ENCODE assay signal across 8 cellular contexts in the genomic region with DNA sequence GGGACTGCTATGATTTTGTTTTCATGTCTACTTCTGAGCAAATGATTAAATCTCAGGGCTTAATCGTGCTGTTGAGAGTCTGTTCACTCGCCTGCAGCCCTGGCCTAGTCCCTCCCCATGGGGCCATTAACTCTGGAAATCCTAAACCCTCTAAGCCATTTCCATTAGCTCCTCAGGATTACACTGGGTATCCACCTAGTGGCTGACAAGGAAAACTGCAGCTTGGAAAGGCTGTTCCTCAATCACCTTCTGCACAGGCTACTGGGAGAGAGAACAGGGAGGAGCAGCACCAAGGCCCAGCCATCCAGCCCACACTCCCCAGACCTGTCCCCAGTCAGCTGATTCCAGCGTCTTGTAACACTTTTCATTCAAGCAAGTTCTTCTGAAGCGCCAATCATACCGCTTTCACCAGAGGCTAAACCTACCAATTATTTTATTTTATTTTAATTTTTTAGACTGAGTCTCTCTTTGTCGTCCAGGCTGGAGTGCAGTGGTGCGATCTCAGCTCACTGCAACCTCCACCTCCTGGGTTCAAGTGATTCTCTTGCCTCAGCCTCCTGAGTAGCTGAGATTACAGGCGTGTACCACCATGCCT. TPM values are rescaled to one million over a fixed set of nuclear protein-coding genes. Genes with fewer than 3 reads are reported as not detected.
DNase-seq lines count a peak whose midpoint lies in the region; ATAC-seq, FAIRE-seq and TF ChIP-seq lines count a peak whose summit lies in the region.

No MANE protein-coding gene starts in this region.

- no peak overlapping the region for H3K27ac Mint-ChIP-seq in activated naive CD4-positive, alpha-beta T cell treated with anti-CD3 and anti-CD28 coated beads for 36 hours
- H3K27ac Mint-ChIP-seq in memory B cell, result no peak overlapping the region

- peaks cover 2% of the 10 kb centered on the region for H3K27me3 Mint-ChIP-seq in activated naive CD4-positive, alpha-beta T cell treated with anti-CD3 and anti-CD28 coated beads for 36 hours (ENCODE audit: low read depth)
- peaks cover 3% of the 10 kb centered on the region for H3K27me3 Mint-ChIP-seq in memory B cell

- DNase-seq in activated naive CD4-positive, alpha-beta T cell treated with anti-CD3 and anti-CD28 coated beads for 36 hours, result peak; percentile 19
- DNase-seq in activated naive CD4-positive, alpha-beta T cell (lab: John Stamatoyannopoulos, UW), result no peak
- peak; percentile 38 for DNase-seq in H54 (ENCODE audit: insufficient read length, low spot score)
- DNase-seq in MV-4-11 (lab: John Stamatoyannopoulos, UW), result peak; percentile 66
- DNase-seq in SHP77 treated with DMSO at 0.1 percent for 48 hours (lab: John Stamatoyannopoulos, UW), result peak; percentile 34
- peak; percentile 37 to 50 for DNase-seq in dermis microvascular lymphatic vessel endothelial cell (ENCODE audit: low read depth in 2 of 2)
- DNase-seq in memory B cell (ENCODE audit: low spot score in 2 of 2), result peak in 1 of 2 donors; percentile 31

- FAIRE-seq in H54 (lab: Jason Lieb, UNC), result peak; percentile 91

- CTCF ChIA-PET in activated naive CD4-positive, alpha-beta T cell treated with anti-CD3 and anti-CD28 coated beads for 36 hours (lab: Charles Lee), result interaction anchor here (0.6 to 17.4 kb wide), 31 partner anchors 8 to 1890 kb away, joined by 3 to 552 read pairs (median 4); a partner anchor contains a TSS

- no peaks in the 10 kb centered on the region for H3K9me3 Mint-ChIP-seq in activated naive CD4-positive, alpha-beta T cell treated with anti-CD3 and anti-CD28 coated beads for 36 hours
- H3K9me3 Mint-ChIP-seq in memory B cell, result no peaks in the 10 kb centered on the region

- H3K36me3 Mint-ChIP-seq in activated naive CD4-positive, alpha-beta T cell treated with anti-CD3 and anti-CD28 coated beads for 36 hours (ENCODE audit: low read depth), result no peaks in the 10 kb centered on the region
- no peaks in the 10 kb centered on the region for H3K36me3 Mint-ChIP-seq in memory B cell

- H3K4me1 Mint-ChIP-seq in activated naive CD4-positive, alpha-beta T cell treated with anti-CD3 and anti-CD28 coated beads for 36 hours (ENCODE audit: low read depth), result no peaks in the 10 kb centered on the region
- no peaks in the 10 kb centered on the region for H3K4me1 Mint-ChIP-seq in memory B cell

- TF ChIP-seq POLR2A in H54 (IDR thresholded peaks at IDR 0.05; ENCODE audit: low read depth, low read length), result no peak

- intact Hi-C loops in activated naive CD4-positive, alpha-beta T cell treated with anti-CD3 and anti-CD28 coated beads for 36 hours (cut with micrococcal nuclease), result loop anchor here (1.0 kb wide), 2 partner anchors 75 to 214 kb away; a partner anchor contains a TSS

- ATAC-seq in memory B cell (ENCODE audit: low read depth), result peak; percentile 47
- no peak for ATAC-seq in GM18870 (IDR thresholded peaks at IDR 0.05; ENCODE audit: unreplicated experiment)

- no peak overlapping the region for H3K4me3 Mint-ChIP-seq in activated naive CD4-positive, alpha-beta T cell treated with anti-CD3 and anti-CD28 coated beads for 36 hours
- no peak overlapping the region for H3K4me3 Mint-ChIP-seq in memory B cell

RNA-seq across cellular contexts. Expression of a gene that starts 48.7 kb away (rescaled TPM):
- not detected for total RNA-seq in activated naive CD4-positive, alpha-beta T cell treated with anti-CD3 and anti-CD28 coated beads for 36 hours
- not detected in 2 replicates for total RNA-seq in dermis microvascular lymphatic vessel endothelial cell

RNA-seq across cellular contexts. Expression of a gene that starts 57.7 kb away (rescaled TPM):
- not detected for total RNA-seq in activated naive CD4-positive, alpha-beta T cell treated with anti-CD3 and anti-CD28 coated beads for 36 hours
- not detected in 2 replicates for total RNA-seq in dermis microvascular lymphatic vessel endothelial cell

Comparison
In these comparisons a context has a peak if more than half of its experiments do, and no peak if none do; other contexts are left out.
1. DNase-seq: peak in activated naive CD4-positive, alpha-beta T cell treated with anti-CD3 and anti-CD28 coated beads for 36 hours (single experiment), H54 (single experiment), MV-4-11 (single experiment), SHP77 treated with DMSO at 0.1 percent for 48 hours (single experiment) and dermis microvascular lymphatic vessel endothelial cell (2 of 2); none in activated naive CD4-positive, alpha-beta T cell (0 of 4).